ENCODE assay signal across 25 cellular contexts in genomic region chr11:27089746-27090145, GRCh38. TPM values are rescaled to one million over a fixed set of nuclear protein-coding genes. Genes with fewer than 3 reads are reported as not detected.
"Had no signal": no experiment of that assay in that cellular context is flagged by ENCODE, and none has a peak within 500 bp of the region (broad histone marks: within the 10 kb centered on the region; RNA-seq: fewer than 3 reads in every experiment).

No MANE protein-coding gene starts in this region.

- DNase-seq: heart left ventricle; hippocampal formation; left colon; left ventricle myocardium superior; mesendoderm; naive thymus-derived CD4-positive, alpha-beta T cell; psoas muscle; spleen; stimulated activated CD4-positive, alpha-beta T cell treated with anti-CD3 and anti-CD28 coated beads, Interleukin-15, amount 100 ng/mL, for 24 hours; stimulated activated CD4-positive, alpha-beta T cell treated with anti-CD3 and anti-CD28 coated beads, Interleukin-1b, Interleukin-23, amount 100 ng/mL, for 48 hours; stimulated activated CD4-positive, alpha-beta T cell treated with anti-CD3 and anti-CD28 coated beads, Interleukin-4, amount 100 ng/mL, for 24 hours; tibial artery; upper lobe of left lung had no signal

- H3K4me1 Mint-ChIP-seq: naive thymus-derived CD4-positive, alpha-beta T cell; stimulated activated memory B cell treated with anti-CD40 and anti-IgM and Interleukin-4, amounts not matched to agents 10 μg/mL and 1 μg/mL and 100 μg/mL, for 72 hours had no signal

- H3K36me3 Mint-ChIP-seq: naive thymus-derived CD4-positive, alpha-beta T cell; stimulated activated memory B cell treated with anti-CD40 and anti-IgM and Interleukin-4, amounts not matched to agents 10 μg/mL and 1 μg/mL and 100 μg/mL, for 72 hours had no signal

- H3K9me3 ChIP-seq: neutrophil, psoas muscle, vagina had no signal

- H3K27me3 Mint-ChIP-seq: dendritic cell treated with granulocyte-macrophage colony-stimulating factor and Interleukin-4, amounts not matched to agents 40 ng/mL and 50 ng/mL, for 4 days; stimulated activated memory B cell treated with anti-CD40 and anti-IgM and Interleukin-4, amounts not matched to agents 10 μg/mL and 1 μg/mL and 100 μg/mL, for 72 hours; stimulated activated naive CD8-positive, alpha-beta T cell treated with anti-CD3 and anti-CD28 coated beads, Interleukin-15, Interleukin-2, amounts not matched to agents 100 ng/mL and 50 ng/mL, for 24 hours had no signal

- H3K27ac ChIP-seq: heart left ventricle, neutrophil, psoas muscle, spleen, tibial artery, upper lobe of left lung, vagina had no signal

- FAIRE-seq: frontal cortex had no signal

- H3K27me3 ChIP-seq: heart left ventricle, neutrophil, spleen, tibial artery, upper lobe of left lung, vagina had no signal

- H3K36me3 ChIP-seq: heart left ventricle, neutrophil, spleen, tibial artery, upper lobe of left lung, vagina had no signal

- H3K27ac Mint-ChIP-seq: dendritic cell treated with granulocyte-macrophage colony-stimulating factor and Interleukin-4, amounts not matched to agents 40 ng/mL and 50 ng/mL, for 4 days; naive thymus-derived CD4-positive, alpha-beta T cell; stimulated activated memory B cell treated with anti-CD40 and anti-IgM and Interleukin-4, amounts not matched to agents 10 μg/mL and 1 μg/mL and 100 μg/mL, for 72 hours; stimulated activated naive CD8-positive, alpha-beta T cell treated with anti-CD3 and anti-CD28 coated beads, Interleukin-15, Interleukin-2, amounts not matched to agents 100 ng/mL and 50 ng/mL, for 24 hours had no signal

- H3K4me3 ChIP-seq: heart left ventricle, psoas muscle, spleen, tibial artery, upper lobe of left lung, vagina had no signal

- ATAC-seq: heart left ventricle; left colon; left ventricle myocardium superior; naive thymus-derived CD4-positive, alpha-beta T cell; psoas muscle; sciatic nerve; stimulated activated memory B cell treated with anti-CD40 and anti-IgM and Interleukin-4, amounts not matched to agents 10 μg/mL and 1 μg/mL and 100 μg/mL, for 72 hours had no signal

- H3K4me3 Mint-ChIP-seq: dendritic cell treated with granulocyte-macrophage colony-stimulating factor and Interleukin-4, amounts not matched to agents 40 ng/mL and 50 ng/mL, for 4 days; naive thymus-derived CD4-positive, alpha-beta T cell; stimulated activated memory B cell treated with anti-CD40 and anti-IgM and Interleukin-4, amounts not matched to agents 10 μg/mL and 1 μg/mL and 100 μg/mL, for 72 hours; stimulated activated naive CD8-positive, alpha-beta T cell treated with anti-CD3 and anti-CD28 coated beads, Interleukin-15, Interleukin-2, amounts not matched to agents 100 ng/mL and 50 ng/mL, for 24 hours had no signal

- H3K4me1 ChIP-seq: psoas muscle, upper lobe of left lung had no signal

RNA-seq across cellular contexts. Expression of gene BBOX1, which starts 49.1 kb away (rescaled TPM):
- total RNA-seq: fibroblast of lung; glomerular endothelial cell; kidney epithelial cell; left colon; left ventricle myocardium superior; lung microvascular endothelial cell; naive thymus-derived CD4-positive, alpha-beta T cell; spleen had no signal
- polyA plus RNA-seq: fibroblast of lung; heart left ventricle; naive thymus-derived CD4-positive, alpha-beta T cell; neural cell; spleen had no signal
